Comparison of ENCODE assay signal across 13 cellular contexts in genomic region chr9:2292733-2293132, GRCh38.
DNase-seq lines count a peak whose midpoint lies in the region; ATAC-seq and TF ChIP-seq lines count a peak whose summit lies in the region.
"Had no signal": no experiment of that assay in that cellular context is flagged by ENCODE, and none has a peak within 500 bp of the region (broad histone marks: within the 10 kb centered on the region; RNA-seq: fewer than 3 reads in every experiment).

No MANE protein-coding gene starts in this region.

- H3K4me2 ChIP-seq in BLaER1 treated with 17β-estradiol and CSF1 and Interleukin-3, amounts not matched to agents 10 nM and 100 nM, result peak overlapping the region; percentile 31 to 82 (median 75); a peak in 21 of 22 replicates
- H3K4me2 ChIP-seq: GM23338 had no signal

- peak overlapping the region in 9 of 11 experiments; percentile 2 to 88 (median 81); a peak in 17 of 22 replicates for H3K9ac ChIP-seq in BLaER1 treated with 17β-estradiol and CSF1 and Interleukin-3, amounts not matched to agents 10 nM and 100 nM

- DNase-seq in SJCRH30 (no peak), left colon (no peak), psoas muscle (no peak), islet precursor cell (no peak), tibial artery (no peak), NCI-H1105 (lab: John Stamatoyannopoulos, UW) (no peak)
- DNase-seq: Right ventricle myocardium superior had no signal

- no peak for TF ChIP-seq CTCF in psoas muscle (IDR thresholded peaks at IDR 0.05)
- TF ChIP-seq CTCF in tibial artery (IDR thresholded peaks at IDR 0.05), result no peak

- no peak overlapping the region for H3K4me3 ChIP-seq in BLaER1 treated with 17β-estradiol and CSF1 and Interleukin-3, amounts not matched to agents 10 nM and 100 nM
- H3K4me3 ChIP-seq in SJCRH30, result no peak overlapping the region
- H3K4me3 ChIP-seq in psoas muscle, result no peak overlapping the region
- H3K4me3 ChIP-seq in tibial artery, result no peak overlapping the region
- H3K4me3 ChIP-seq: GM23338, K562 had no signal

- peaks cover 0 to 26% (median 14%) of the 10 kb centered on the region in 11 experiments; a peak in 7 of 22 replicates for H3K36me3 ChIP-seq in BLaER1 treated with 17β-estradiol and CSF1 and Interleukin-3, amounts not matched to agents 10 nM and 100 nM
- H3K36me3 ChIP-seq in SJCRH30 (no peaks in the 10 kb centered on the region), psoas muscle (ENCODE audit: insufficient read depth in 1 of 2, low read depth in 1 of 2) (no peaks in the 10 kb centered on the region), tibial artery (no peaks in the 10 kb centered on the region)

- peaks cover 31 to 91% (median 80%) of the 10 kb centered on the region in 10 experiments for H3K4me1 ChIP-seq in BLaER1 treated with 17β-estradiol and CSF1 and Interleukin-3, amounts not matched to agents 10 nM and 100 nM
- H3K4me1 ChIP-seq in SJCRH30, result peaks cover 33% of the 10 kb centered on the region
- H3K4me1 ChIP-seq in psoas muscle, result peaks cover 10% of the 10 kb centered on the region
- no peaks in the 10 kb centered on the region for H3K4me1 ChIP-seq in tibial artery

- H3K9me3 ChIP-seq in BLaER1 treated with 17β-estradiol and CSF1 and Interleukin-3, amounts not matched to agents 10 nM and 100 nM (replicated peaks in 1 of 11), result peaks cover 29 to 35% (median 32%) of the 10 kb centered on the region in 11 experiments
- H3K9me3 ChIP-seq in SJCRH30 (replicated peaks) (no peaks in the 10 kb centered on the region), psoas muscle (no peaks in the 10 kb centered on the region), tibial artery (no peaks in the 10 kb centered on the region)

- H3K27ac ChIP-seq in BLaER1 treated with 17β-estradiol and CSF1 and Interleukin-3, amounts not matched to agents 10 nM and 100 nM, result peak overlapping the region in 10 of 11 experiments; percentile 10 to 100 (median 94); a peak in 19 of 22 replicates
- H3K27ac ChIP-seq in SJCRH30, result peak overlapping the region; percentile 86
- peak overlapping the region; percentile 83 for H3K27ac ChIP-seq in psoas muscle
- no peak overlapping the region for H3K27ac ChIP-seq in tibial artery
- H3K27ac ChIP-seq: HL-60 had no signal

- peak; percentile 19 for ATAC-seq in left colon
- peak; percentile 48 to 80 (median 73) for ATAC-seq in psoas muscle
- ATAC-seq in GM21717 (IDR thresholded peaks at IDR 0.05; ENCODE audit: unreplicated experiment), result no peak
- ATAC-seq: GM23338, K562, Panc1 had no signal

- H3K27me3 ChIP-seq in BLaER1 treated with 17β-estradiol and CSF1 and Interleukin-3, amounts not matched to agents 10 nM and 100 nM, result no peaks in the 10 kb centered on the region
- H3K27me3 ChIP-seq in SJCRH30, result no peaks in the 10 kb centered on the region
- H3K27me3 ChIP-seq in psoas muscle (ENCODE audit: insufficient read depth in 3 of 3, low read length in 2 of 3), result no peaks in the 10 kb centered on the region
- H3K27me3 ChIP-seq in tibial artery, result no peaks in the 10 kb centered on the region

- 60 to 73% (median 63%) methylated on average over 2 of the region's 2 CpGs for WGBS in psoas muscle, 3 donors

- intact Hi-C loops in left colon (cut with DNase I, micrococcal nuclease) (no loop called here), psoas muscle (cut with DNase I) (no loop called here), tibial artery (cut with DNase I; ENCODE audit: low total_unique reads) (no loop called here)

- H4K20me1 ChIP-seq in BLaER1 treated with 17β-estradiol and CSF1 and Interleukin-3, amounts not matched to agents 10 nM and 100 nM, result no peaks in the 10 kb centered on the region

Comparison
In these comparisons a context has a peak if more than half of its experiments do, and no peak if none do; other contexts are left out.
1. H3K27ac ChIP-seq: peak in BLaER1 treated with 17β-estradiol and CSF1 and Interleukin-3, amounts not matched to agents 10 nM and 100 nM (10 of 11), SJCRH30 (single experiment) and psoas muscle (single experiment); none in tibial artery (0 of 2).